ENCODE assay signal across 17 cellular contexts in the genomic region with DNA sequence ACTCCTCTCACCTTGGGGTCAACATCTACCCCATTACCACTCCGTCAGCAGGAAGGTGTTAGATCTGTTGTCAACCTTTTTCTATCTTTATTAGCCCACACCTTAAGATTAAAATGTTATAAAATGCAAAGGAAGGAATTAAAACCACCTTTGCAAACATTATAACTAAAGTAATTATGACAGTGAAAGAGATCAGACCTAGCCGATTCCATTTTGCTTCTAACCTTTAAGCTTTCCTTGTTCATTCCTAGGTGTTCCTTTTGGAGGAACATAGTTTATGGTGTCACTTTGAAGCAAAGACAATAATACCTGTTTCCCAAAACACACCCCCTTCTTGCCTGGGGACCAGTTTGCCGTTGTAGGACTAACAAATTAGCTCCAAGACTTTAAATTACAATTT.
A peak's percentile ranks its signal among the peaks of the same experiment; 100 is the strongest.
DNase-seq lines count a peak whose midpoint lies in the region; ATAC-seq and TF ChIP-seq lines count a peak whose summit lies in the region.
"Had no signal": no experiment of that assay in that cellular context is flagged by ENCODE, and none has a peak within 500 bp of the region (broad histone marks: within the 10 kb centered on the region; RNA-seq: fewer than 3 reads in every experiment).

No MANE protein-coding gene starts in this region.

- H3K27me3 ChIP-seq in Karpas-422 (ENCODE audit: low read length), result no peaks in the 10 kb centered on the region
- H3K27me3 ChIP-seq in OCI-LY3 (ENCODE audit: low read depth, low read length), result no peaks in the 10 kb centered on the region

- no peak overlapping the region for H3K4me3 Mint-ChIP-seq in activated CD4-positive, alpha-beta memory T cell treated with anti-CD3 and anti-CD28 coated beads for 36 hours
- H3K4me3 Mint-ChIP-seq: CD4-positive, alpha-beta memory T cell; H9; HFFc6 had no signal

- ATAC-seq in left colon (peak; percentile 70), HG03196 (IDR thresholded peaks at IDR 0.05; ENCODE audit: unreplicated experiment) (no peak)
- ATAC-seq: GM12878 had no signal

- H3K27ac ChIP-seq in Karpas-422 (ENCODE audit: low read length) (no peak overlapping the region), OCI-LY3 (ENCODE audit: low read length) (no peak overlapping the region), VCaP (peak overlapping the region; percentile 88)

- no peaks in the 10 kb centered on the region for H3K36me3 ChIP-seq in Karpas-422 (ENCODE audit: insufficient read depth, low read length)
- H3K36me3 ChIP-seq in OCI-LY3 (replicated peaks; ENCODE audit: low read depth, low read length), result no peaks in the 10 kb centered on the region

- no peak overlapping the region for H3K27ac Mint-ChIP-seq in activated CD4-positive, alpha-beta memory T cell treated with anti-CD3 and anti-CD28 coated beads for 36 hours
- H3K27ac Mint-ChIP-seq: CD4-positive, alpha-beta memory T cell; H9; HFFc6 had no signal

- TF ChIP-seq CTCF in OCI-LY3 (IDR thresholded peaks at IDR 0.05; ENCODE audit: low read depth, low read length) (no peak), VCaP (conservative IDR thresholded peaks at IDR 0.05) (no peak), GM13977 (IDR thresholded peaks at IDR 0.05; ENCODE audit: extremely low read depth, insufficient read depth, missing control alignments) (no peak)

- peaks cover 2% of the 10 kb centered on the region for H3K9me3 Mint-ChIP-seq in activated CD4-positive, alpha-beta memory T cell treated with anti-CD3 and anti-CD28 coated beads for 36 hours

- H2AFZ ChIP-seq in Karpas-422 (ENCODE audit: low read length) (peak overlapping the region; percentile 71), OCI-LY3 (ENCODE audit: low read depth, low read length) (0 out of 2 replicates have a peak overlapping the region, but pooled peaks have one; percentile 3)

- H3K36me3 Mint-ChIP-seq in activated CD4-positive, alpha-beta memory T cell treated with anti-CD3 and anti-CD28 coated beads for 36 hours, result no peaks in the 10 kb centered on the region
- H3K36me3 Mint-ChIP-seq: CD4-positive, alpha-beta memory T cell had no signal

- DNase-seq in Karpas-422 (no peak), left colon (no peak), GM13977 (ENCODE audit: low spot score) (no peak), G401 (ENCODE audit: low spot score) (no peak)
- DNase-seq in activated CD4-positive, alpha-beta memory T cell treated with anti-CD3 and anti-CD28 coated beads for 36 hours, result no peak
- DNase-seq: C1 segment of cervical spinal cord; Calu3; CD4-positive, alpha-beta memory T cell; COR-L47; DND-41; GDM1; H9; HFFc6 had no signal

- H3K9me2 ChIP-seq in Karpas-422 (replicated peaks; ENCODE audit: insufficient read depth, low read length), result no peaks in the 10 kb centered on the region

- H3K9ac ChIP-seq in Karpas-422 (ENCODE audit: low read length) (no peak overlapping the region), OCI-LY3 (ENCODE audit: low read length) (no peak overlapping the region)

- H3K9me3 ChIP-seq in Karpas-422 (ENCODE audit: low read length) (no peaks in the 10 kb centered on the region), OCI-LY3 (ENCODE audit: insufficient read depth, low read length) (no peaks in the 10 kb centered on the region)

- H3K4me1 ChIP-seq in Karpas-422 (ENCODE audit: low read length) (no peaks in the 10 kb centered on the region), OCI-LY3 (ENCODE audit: low read length) (no peaks in the 10 kb centered on the region)

- POLR2A ChIA-PET in activated CD4-positive, alpha-beta memory T cell treated with anti-CD3 and anti-CD28 coated beads for 36 hours (lab: Charles Lee), result no interaction called here

- intact Hi-C loops in left colon (cut with DNase I, micrococcal nuclease), result no loop called here
- intact Hi-C loops in activated CD4-positive, alpha-beta memory T cell treated with anti-CD3 and anti-CD28 coated beads for 36 hours (cut with micrococcal nuclease), result no loop called here

- H4K20me1 ChIP-seq in Karpas-422 (ENCODE audit: insufficient read depth, low read depth, low read length), result no peaks in the 10 kb centered on the region
- H4K20me1 ChIP-seq in OCI-LY3 (ENCODE audit: insufficient read depth, low read length), result no peaks in the 10 kb centered on the region

- CTCF ChIA-PET in activated CD4-positive, alpha-beta memory T cell treated with anti-CD3 and anti-CD28 coated beads for 36 hours (lab: Charles Lee), result no interaction called here

- no peaks in the 10 kb centered on the region for H3K4me1 Mint-ChIP-seq in activated CD4-positive, alpha-beta memory T cell treated with anti-CD3 and anti-CD28 coated beads for 36 hours (ENCODE audit: low read depth)
- H3K4me1 Mint-ChIP-seq: CD4-positive, alpha-beta memory T cell; H9 had no signal

- H3K4me3 ChIP-seq in Karpas-422 (ENCODE audit: low read length) (no peak overlapping the region), OCI-LY3 (ENCODE audit: low read length) (no peak overlapping the region)
- H3K4me3 ChIP-seq: GM12878 had no signal

- in situ Hi-C loops in GM13977 (cut with MboI; ENCODE audit: low pct_unique_long_range_greater_than_20kb, low sequenced_read_pairs, unreplicated experiment), result no loop called here
- in situ Hi-C loops in G401 (cut with HindIII; ENCODE audit: low sequenced_read_pairs), result no loop called here

- no peaks in the 10 kb centered on the region for H3K27me3 Mint-ChIP-seq in activated CD4-positive, alpha-beta memory T cell treated with anti-CD3 and anti-CD28 coated beads for 36 hours
- H3K27me3 Mint-ChIP-seq: CD4-positive, alpha-beta memory T cell had no signal

- no peaks in the 10 kb centered on the region for H3K79me2 ChIP-seq in Karpas-422 (ENCODE audit: low read length)
- no peaks in the 10 kb centered on the region for H3K79me2 ChIP-seq in OCI-LY3 (ENCODE audit: low read length)

- H3K4me2 ChIP-seq in Karpas-422 (ENCODE audit: low read depth, low read length, poor library complexity, severe bottlenecking) (no peak overlapping the region), OCI-LY3 (ENCODE audit: low read length) (no peak overlapping the region)
